Comparison of ENCODE assay signal across 1 cellular context in the genomic region with DNA sequence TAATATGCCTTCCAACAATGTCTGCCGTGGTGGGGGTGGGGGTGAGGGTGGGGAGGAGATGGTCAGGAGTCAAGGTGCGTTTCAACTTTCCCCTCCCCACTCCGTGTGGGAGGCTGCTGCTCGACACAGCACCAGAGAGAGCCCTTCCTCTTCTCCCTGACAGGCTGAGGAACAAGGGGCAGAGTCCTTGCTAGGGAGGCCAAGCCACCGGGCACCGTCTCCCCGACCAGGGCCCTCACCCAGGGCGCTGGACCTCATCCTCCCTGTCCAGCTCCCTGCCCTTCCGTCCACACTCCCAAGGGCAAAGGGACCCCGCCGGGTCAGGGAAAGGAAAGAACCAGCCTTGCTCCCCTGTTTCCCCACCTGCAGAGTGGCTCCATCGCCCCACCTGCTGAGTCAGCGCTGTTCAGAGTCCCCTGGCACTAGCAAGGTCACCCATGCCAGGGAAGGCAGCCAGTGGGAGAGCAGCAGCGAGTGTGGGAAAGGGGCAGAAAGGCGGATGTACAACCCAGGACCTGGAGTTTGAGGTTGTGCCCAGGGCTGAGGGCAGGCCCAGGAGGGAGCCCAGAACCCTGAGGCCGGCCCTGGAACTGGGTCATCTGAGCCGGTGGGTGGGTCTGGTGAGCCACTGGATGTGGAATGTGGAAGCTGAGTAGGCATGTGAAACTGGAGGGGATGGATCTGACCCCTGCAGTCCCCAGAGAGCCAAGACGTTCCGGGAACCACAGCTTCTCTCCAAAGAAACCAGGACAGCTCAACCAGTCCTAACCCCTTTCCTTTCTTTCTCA.
TF ChIP-seq lines count a peak whose summit lies in the region.

No MANE protein-coding gene starts in this region.

TF ChIP-seq in WTC11, 78 proteins besides CTCF, POLR2A, EP300 and RAD21 (continued from another document):
- TF ChIP-seq, protein P1, sequence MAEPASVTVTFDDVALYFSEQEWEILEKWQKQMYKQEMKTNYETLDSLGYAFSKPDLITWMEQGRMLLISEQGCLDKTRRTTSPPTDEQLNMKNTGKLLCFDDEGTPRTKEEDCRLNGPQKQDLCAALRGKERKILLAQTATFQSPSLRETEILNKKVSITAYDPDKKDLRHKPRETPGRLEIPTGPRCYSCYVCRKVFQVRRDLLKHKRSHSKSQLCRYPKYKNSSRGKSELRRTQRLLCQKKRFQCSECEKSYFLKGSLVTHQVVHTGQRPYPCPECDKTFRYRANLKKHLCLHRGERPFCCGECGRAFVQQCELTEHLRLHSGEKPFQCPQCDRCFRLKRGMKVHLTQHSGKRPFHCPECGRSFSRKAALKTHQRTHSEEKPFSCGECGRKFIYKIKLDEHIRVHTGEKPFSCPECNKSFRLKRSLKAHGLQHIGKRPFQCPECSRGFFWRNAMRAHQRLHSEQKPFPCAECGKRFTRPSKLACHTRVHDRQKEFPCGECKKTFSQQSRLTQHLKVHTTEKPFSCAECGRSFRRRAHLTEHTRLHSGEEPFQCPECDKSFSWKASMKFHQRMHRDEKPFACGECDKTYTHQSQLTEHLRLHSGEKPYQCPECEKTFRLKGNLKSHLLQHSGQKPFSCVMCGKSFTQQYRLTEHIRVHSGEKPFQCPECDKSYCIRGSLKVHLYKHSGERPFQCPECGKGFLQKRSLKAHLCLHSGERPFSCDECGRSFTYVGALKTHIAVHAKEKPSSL (CRISPR knock-in tag; conservative IDR thresholded peaks at IDR 0.05): no peak
- TF ChIP-seq, protein P2, sequence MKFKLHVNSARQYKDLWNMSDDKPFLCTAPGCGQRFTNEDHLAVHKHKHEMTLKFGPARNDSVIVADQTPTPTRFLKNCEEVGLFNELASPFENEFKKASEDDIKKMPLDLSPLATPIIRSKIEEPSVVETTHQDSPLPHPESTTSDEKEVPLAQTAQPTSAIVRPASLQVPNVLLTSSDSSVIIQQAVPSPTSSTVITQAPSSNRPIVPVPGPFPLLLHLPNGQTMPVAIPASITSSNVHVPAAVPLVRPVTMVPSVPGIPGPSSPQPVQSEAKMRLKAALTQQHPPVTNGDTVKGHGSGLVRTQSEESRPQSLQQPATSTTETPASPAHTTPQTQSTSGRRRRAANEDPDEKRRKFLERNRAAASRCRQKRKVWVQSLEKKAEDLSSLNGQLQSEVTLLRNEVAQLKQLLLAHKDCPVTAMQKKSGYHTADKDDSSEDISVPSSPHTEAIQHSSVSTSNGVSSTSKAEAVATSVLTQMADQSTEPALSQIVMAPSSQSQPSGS (CRISPR knock-in tag; IDR thresholded peaks at IDR 0.05; ENCODE audit: borderline replicate concordance, low read depth): no peak
- TF ChIP-seq TEAD1 (CRISPR knock-in tag; IDR thresholded peaks at IDR 0.05): no peak
- TF ChIP-seq JAZF1 (CRISPR knock-in tag; IDR thresholded peaks at IDR 0.05): no peak
